Comparison of ENCODE assay signal across 1 cellular context in the genomic region with DNA sequence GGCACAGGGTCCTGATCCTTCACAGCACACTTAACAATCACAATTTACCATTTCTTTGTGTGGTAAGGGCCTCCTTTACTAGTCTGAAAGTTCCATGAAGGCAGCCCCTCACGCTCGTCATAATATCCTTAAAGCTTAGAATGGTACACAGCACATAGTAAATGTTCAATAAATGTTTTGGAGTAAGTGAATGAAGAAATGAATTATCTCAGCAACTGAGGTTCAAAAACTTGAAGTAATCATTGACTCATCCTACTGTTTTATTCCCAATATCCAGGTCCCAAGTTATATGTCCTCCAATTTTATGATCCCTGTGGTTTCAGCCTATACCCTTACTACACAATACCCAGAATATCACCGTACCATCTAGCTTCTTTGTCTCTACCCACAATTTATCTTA.
TF ChIP-seq lines count a peak whose summit lies in the region.

No MANE protein-coding gene starts in this region.

TF ChIP-seq in GM12878, 131 proteins besides CTCF, POLR2A, EP300 and RAD21:
- TF ChIP-seq MTA3 (IDR thresholded peaks at IDR 0.05; ENCODE audit: borderline replicate concordance, low read length) (no peak), HDAC2 (IDR thresholded peaks at IDR 0.05) (no peak), ZNF24 (IDR thresholded peaks at IDR 0.05) (peak; percentile 77), CBX3 (IDR thresholded peaks at IDR 0.05; ENCODE audit: borderline replicate concordance, low read depth) (no peak)
- TF ChIP-seq, protein P1, sequence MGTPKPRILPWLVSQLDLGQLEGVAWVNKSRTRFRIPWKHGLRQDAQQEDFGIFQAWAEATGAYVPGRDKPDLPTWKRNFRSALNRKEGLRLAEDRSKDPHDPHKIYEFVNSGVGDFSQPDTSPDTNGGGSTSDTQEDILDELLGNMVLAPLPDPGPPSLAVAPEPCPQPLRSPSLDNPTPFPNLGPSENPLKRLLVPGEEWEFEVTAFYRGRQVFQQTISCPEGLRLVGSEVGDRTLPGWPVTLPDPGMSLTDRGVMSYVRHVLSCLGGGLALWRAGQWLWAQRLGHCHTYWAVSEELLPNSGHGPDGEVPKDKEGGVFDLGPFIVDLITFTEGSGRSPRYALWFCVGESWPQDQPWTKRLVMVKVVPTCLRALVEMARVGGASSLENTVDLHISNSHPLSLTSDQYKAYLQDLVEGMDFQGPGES (IDR thresholded peaks at IDR 0.05) = no peak
